ENCODE assay signal across 1 cellular context in the genomic region with DNA sequence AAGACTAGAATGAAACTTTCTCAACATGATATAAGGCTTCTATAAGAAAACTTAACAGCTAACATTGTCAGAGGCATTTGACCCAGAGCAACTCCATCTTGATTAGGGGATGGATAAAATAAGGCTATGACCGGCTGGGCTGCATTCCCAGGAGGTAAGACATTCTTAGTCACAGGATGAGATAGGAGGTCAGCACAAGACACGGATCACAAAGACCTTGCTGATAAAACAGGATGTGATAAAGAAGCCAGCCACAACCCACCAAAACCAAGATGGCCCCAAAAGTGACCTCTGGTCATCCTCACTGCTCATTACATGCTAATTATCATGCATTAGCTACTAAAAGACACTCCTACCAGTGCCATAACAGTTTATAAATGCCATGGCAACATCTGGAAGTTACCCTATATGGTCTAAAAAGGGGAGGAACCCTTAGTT.
A peak's percentile ranks its signal among the peaks of the same experiment; 100 is the strongest.
TF ChIP-seq lines count a peak whose summit lies in the region.

No MANE protein-coding gene starts in this region.

TF ChIP-seq in K562, 482 proteins besides CTCF, POLR2A, EP300 and RAD21 (continued from another document and continues in another):
- TF ChIP-seq, protein P1, sequence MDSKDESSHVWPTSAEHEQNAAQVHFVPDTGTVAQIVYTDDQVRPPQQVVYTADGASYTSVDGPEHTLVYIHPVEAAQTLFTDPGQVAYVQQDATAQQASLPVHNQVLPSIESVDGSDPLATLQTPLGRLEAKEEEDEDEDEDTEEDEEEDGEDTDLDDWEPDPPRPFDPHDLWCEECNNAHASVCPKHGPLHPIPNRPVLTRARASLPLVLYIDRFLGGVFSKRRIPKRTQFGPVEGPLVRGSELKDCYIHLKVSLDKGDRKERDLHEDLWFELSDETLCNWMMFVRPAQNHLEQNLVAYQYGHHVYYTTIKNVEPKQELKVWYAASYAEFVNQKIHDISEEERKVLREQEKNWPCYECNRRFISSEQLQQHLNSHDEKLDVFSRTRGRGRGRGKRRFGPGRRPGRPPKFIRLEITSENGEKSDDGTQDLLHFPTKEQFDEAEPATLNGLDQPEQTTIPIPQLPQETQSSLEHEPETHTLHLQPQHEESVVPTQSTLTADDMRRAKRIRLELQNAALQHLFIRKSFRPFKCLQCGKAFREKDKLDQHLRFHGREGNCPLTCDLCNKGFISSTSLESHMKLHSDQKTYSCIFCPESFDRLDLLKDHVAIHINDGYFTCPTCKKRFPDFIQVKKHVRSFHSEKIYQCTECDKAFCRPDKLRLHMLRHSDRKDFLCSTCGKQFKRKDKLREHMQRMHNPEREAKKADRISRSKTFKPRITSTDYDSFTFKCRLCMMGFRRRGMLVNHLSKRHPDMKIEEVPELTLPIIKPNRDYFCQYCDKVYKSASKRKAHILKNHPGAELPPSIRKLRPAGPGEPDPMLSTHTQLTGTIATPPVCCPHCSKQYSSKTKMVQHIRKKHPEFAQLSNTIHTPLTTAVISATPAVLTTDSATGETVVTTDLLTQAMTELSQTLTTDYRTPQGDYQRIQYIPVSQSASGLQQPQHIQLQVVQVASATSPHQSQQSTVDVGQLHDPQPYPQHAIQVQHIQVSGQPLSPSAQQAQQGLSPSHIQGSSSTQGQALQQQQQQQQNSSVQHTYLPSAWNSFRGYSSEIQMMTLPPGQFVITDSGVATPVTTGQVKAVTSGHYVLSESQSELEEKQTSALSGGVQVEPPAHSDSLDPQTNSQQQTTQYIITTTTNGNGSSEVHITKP (IDR thresholded peaks at IDR 0.05; ENCODE audit: partially characterized antibody): no peak
- no peak for TF ChIP-seq SIRT6 (IDR thresholded peaks at IDR 0.05; ENCODE audit: low read depth, low read length)
- TF ChIP-seq PCBP2 (IDR thresholded peaks at IDR 0.05; ENCODE audit: low read depth, low read length, poor library complexity, severe bottlenecking): no peak
- no peak for TF ChIP-seq CAMTA2 (CRISPR knock-in tag; conservative IDR thresholded peaks at IDR 0.05)
- TF ChIP-seq BCOR (IDR thresholded peaks at IDR 0.05): no peak
- no peak for TF ChIP-seq RFX7 (CRISPR knock-in tag; IDR thresholded peaks at IDR 0.05)
- no peak for TF ChIP-seq SRSF7 (optimal IDR thresholded peaks at IDR 0.05; ENCODE audit: low read depth, low read length)
- no peak for TF ChIP-seq NCOA4 (IDR thresholded peaks at IDR 0.05; ENCODE audit: partially characterized antibody)
- no peak for TF ChIP-seq CEBPB (tag; IDR thresholded peaks at IDR 0.05)
- TF ChIP-seq LARP7 (IDR thresholded peaks at IDR 0.05): no peak
- TF ChIP-seq, protein P2, sequence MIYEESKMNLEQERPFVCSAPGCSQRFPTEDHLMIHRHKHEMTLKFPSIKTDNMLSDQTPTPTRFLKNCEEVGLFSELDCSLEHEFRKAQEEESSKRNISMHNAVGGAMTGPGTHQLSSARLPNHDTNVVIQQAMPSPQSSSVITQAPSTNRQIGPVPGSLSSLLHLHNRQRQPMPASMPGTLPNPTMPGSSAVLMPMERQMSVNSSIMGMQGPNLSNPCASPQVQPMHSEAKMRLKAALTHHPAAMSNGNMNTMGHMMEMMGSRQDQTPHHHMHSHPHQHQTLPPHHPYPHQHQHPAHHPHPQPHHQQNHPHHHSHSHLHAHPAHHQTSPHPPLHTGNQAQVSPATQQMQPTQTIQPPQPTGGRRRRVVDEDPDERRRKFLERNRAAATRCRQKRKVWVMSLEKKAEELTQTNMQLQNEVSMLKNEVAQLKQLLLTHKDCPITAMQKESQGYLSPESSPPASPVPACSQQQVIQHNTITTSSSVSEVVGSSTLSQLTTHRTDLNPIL (CRISPR knock-in tag; IDR thresholded peaks at IDR 0.05): no peak
- TF ChIP-seq ZNF217 (CRISPR knock-in tag; IDR thresholded peaks at IDR 0.05): no peak
- no peak for TF ChIP-seq FOXK1 (CRISPR knock-in tag; IDR thresholded peaks at IDR 0.05; ENCODE audit: borderline replicate concordance)
- no peak for TF ChIP-seq CBFA2T3 (IDR thresholded peaks at IDR 0.05)
- no peak for TF ChIP-seq CHD1 (IDR thresholded peaks at IDR 0.05; ENCODE audit: low read length)
- no peak for TF ChIP-seq MBD2 (IDR thresholded peaks at IDR 0.05; ENCODE audit: borderline replicate concordance, low read depth)
- no peak for TF ChIP-seq CHAMP1 (IDR thresholded peaks at IDR 0.05)
- no peak for TF ChIP-seq CC2D1A (IDR thresholded peaks at IDR 0.05)
- TF ChIP-seq PHB (CRISPR knock-in tag; IDR thresholded peaks at IDR 0.05): no peak
- no peak for TF ChIP-seq ARID3A (IDR thresholded peaks at IDR 0.05; ENCODE audit: borderline replicate concordance, low read depth, low read length)
- no peak for TF ChIP-seq CBX1 (IDR thresholded peaks at IDR 0.05; ENCODE audit: low read depth)
- TF ChIP-seq CREBBP (IDR thresholded peaks at IDR 0.05; ENCODE audit: low read depth, low read length): no peak
- TF ChIP-seq CTBP1 (IDR thresholded peaks at IDR 0.05; ENCODE audit: borderline replicate concordance): peak; percentile 34; the same call in 1 of the 2 replicates
- no peak for TF ChIP-seq ZNF3 (CRISPR knock-in tag; IDR thresholded peaks at IDR 0.05)
- TF ChIP-seq PCBP1 (IDR thresholded peaks at IDR 0.05; ENCODE audit: low read depth, low read length, poor library complexity, severe bottlenecking): no peak
- TF ChIP-seq PTBP1 (IDR thresholded peaks at IDR 0.05; ENCODE audit: low read depth, low read length): no peak
- no peak for TF ChIP-seq POLR2AphosphoS2 (IDR thresholded peaks at IDR 0.05; ENCODE audit: low read length)
- TF ChIP-seq MAFF (IDR thresholded peaks at IDR 0.05; ENCODE audit: low read length): no peak
- TF ChIP-seq ZNF23 (CRISPR knock-in tag; IDR thresholded peaks at IDR 0.05): no peak
- no peak for TF ChIP-seq MTA1 (IDR thresholded peaks at IDR 0.05; ENCODE audit: borderline replicate concordance)
- no peak for TF ChIP-seq NR4A1 (CRISPR knock-in tag; IDR thresholded peaks at IDR 0.05)
- TF ChIP-seq NR4A1 (tag; IDR thresholded peaks at IDR 0.05): peak; percentile 94
- TF ChIP-seq, protein P3, sequence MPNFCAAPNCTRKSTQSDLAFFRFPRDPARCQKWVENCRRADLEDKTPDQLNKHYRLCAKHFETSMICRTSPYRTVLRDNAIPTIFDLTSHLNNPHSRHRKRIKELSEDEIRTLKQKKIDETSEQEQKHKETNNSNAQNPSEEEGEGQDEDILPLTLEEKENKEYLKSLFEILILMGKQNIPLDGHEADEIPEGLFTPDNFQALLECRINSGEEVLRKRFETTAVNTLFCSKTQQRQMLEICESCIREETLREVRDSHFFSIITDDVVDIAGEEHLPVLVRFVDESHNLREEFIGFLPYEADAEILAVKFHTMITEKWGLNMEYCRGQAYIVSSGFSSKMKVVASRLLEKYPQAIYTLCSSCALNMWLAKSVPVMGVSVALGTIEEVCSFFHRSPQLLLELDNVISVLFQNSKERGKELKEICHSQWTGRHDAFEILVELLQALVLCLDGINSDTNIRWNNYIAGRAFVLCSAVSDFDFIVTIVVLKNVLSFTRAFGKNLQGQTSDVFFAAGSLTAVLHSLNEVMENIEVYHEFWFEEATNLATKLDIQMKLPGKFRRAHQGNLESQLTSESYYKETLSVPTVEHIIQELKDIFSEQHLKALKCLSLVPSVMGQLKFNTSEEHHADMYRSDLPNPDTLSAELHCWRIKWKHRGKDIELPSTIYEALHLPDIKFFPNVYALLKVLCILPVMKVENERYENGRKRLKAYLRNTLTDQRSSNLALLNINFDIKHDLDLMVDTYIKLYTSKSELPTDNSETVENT (CRISPR knock-in tag; IDR thresholded peaks at IDR 0.05): no peak
- TF ChIP-seq, protein P4, sequence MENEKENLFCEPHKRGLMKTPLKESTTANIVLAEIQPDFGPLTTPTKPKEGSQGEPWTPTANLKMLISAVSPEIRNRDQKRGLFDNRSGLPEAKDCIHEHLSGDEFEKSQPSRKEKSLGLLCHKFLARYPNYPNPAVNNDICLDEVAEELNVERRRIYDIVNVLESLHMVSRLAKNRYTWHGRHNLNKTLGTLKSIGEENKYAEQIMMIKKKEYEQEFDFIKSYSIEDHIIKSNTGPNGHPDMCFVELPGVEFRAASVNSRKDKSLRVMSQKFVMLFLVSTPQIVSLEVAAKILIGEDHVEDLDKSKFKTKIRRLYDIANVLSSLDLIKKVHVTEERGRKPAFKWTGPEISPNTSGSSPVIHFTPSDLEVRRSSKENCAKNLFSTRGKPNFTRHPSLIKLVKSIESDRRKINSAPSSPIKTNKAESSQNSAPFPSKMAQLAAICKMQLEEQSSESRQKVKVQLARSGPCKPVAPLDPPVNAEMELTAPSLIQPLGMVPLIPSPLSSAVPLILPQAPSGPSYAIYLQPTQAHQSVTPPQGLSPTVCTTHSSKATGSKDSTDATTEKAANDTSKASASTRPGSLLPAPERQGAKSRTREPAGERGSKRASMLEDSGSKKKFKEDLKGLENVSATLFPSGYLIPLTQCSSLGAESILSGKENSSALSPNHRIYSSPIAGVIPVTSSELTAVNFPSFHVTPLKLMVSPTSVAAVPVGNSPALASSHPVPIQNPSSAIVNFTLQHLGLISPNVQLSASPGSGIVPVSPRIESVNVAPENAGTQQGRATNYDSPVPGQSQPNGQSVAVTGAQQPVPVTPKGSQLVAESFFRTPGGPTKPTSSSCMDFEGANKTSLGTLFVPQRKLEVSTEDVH (IDR thresholded peaks at IDR 0.05; ENCODE audit: low read depth, partially characterized antibody): no peak
- TF ChIP-seq, protein P5, sequence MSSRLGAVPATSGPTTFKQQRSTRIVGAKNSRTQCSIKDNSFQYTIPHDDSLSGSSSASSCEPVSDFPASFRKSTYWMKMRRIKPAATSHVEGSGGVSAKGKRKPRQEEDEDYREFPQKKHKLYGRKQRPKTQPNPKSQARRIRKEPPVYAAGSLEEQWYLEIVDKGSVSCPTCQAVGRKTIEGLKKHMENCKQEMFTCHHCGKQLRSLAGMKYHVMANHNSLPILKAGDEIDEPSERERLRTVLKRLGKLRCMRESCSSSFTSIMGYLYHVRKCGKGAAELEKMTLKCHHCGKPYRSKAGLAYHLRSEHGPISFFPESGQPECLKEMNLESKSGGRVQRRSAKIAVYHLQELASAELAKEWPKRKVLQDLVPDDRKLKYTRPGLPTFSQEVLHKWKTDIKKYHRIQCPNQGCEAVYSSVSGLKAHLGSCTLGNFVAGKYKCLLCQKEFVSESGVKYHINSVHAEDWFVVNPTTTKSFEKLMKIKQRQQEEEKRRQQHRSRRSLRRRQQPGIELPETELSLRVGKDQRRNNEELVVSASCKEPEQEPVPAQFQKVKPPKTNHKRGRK (tag; IDR thresholded peaks at IDR 0.05): no peak
- peak; percentile 83 for TF ChIP-seq FOSL1 (tag; conservative IDR thresholded peaks at IDR 0.05)
- no peak for TF ChIP-seq SRSF1 (IDR thresholded peaks at IDR 0.05; ENCODE audit: low read depth, low read length)
- TF ChIP-seq, protein P6, sequence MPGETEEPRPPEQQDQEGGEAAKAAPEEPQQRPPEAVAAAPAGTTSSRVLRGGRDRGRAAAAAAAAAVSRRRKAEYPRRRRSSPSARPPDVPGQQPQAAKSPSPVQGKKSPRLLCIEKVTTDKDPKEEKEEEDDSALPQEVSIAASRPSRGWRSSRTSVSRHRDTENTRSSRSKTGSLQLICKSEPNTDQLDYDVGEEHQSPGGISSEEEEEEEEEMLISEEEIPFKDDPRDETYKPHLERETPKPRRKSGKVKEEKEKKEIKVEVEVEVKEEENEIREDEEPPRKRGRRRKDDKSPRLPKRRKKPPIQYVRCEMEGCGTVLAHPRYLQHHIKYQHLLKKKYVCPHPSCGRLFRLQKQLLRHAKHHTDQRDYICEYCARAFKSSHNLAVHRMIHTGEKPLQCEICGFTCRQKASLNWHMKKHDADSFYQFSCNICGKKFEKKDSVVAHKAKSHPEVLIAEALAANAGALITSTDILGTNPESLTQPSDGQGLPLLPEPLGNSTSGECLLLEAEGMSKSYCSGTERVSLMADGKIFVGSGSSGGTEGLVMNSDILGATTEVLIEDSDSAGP (CRISPR knock-in tag; IDR thresholded peaks at IDR 0.05): no peak
- TF ChIP-seq ASH1L (IDR thresholded peaks at IDR 0.05; ENCODE audit: borderline replicate concordance, low read depth, partially characterized antibody): no peak
- TF ChIP-seq ETV6 (IDR thresholded peaks at IDR 0.05; ENCODE audit: borderline replicate concordance in 1 of 2, low read depth in 2 of 2, low read length in 1 of 2): no peak
- TF ChIP-seq ETV6 (CRISPR knock-in tag; IDR thresholded peaks at IDR 0.05; ENCODE audit: borderline replicate concordance): no peak
- peak; percentile 67; the same call in 1 of the 2 replicates for TF ChIP-seq SOX6 (IDR thresholded peaks at IDR 0.05)
- no peak for TF ChIP-seq SMAD1 (IDR thresholded peaks at IDR 0.05; ENCODE audit: low read depth, low read length, partially characterized antibody)
- TF ChIP-seq SIN3A (IDR thresholded peaks at IDR 0.05; ENCODE audit: borderline replicate concordance in 2 of 2, control insufficient read depth in 1 of 2, low read depth in 2 of 2, low read length in 2 of 2): no peak
- TF ChIP-seq TRIM28 (IDR thresholded peaks at IDR 0.05): no peak
- no peak for TF ChIP-seq WHSC1 (IDR thresholded peaks at IDR 0.05; ENCODE audit: low read length)
- TF ChIP-seq EWSR1 (IDR thresholded peaks at IDR 0.05; ENCODE audit: borderline replicate concordance, low read depth, partially characterized antibody): no peak
- TF ChIP-seq CHD2 (IDR thresholded peaks at IDR 0.05; ENCODE audit: low read depth, low read length): no peak
- no peak for TF ChIP-seq ZFX (CRISPR knock-in tag; IDR thresholded peaks at IDR 0.05)
- 0 out of 2 replicates have a peak, but pooled peaks have one; percentile 59 for TF ChIP-seq EHMT2 (IDR thresholded peaks at IDR 0.05)
- TF ChIP-seq TGIF2 (CRISPR knock-in tag; IDR thresholded peaks at IDR 0.05): no peak
